14 cellular contexts compared by ENCODE assay signal in genomic region chr16:17318200-17318599, GRCh38.
DNase-seq lines count a peak whose midpoint lies in the region; ATAC-seq, FAIRE-seq and TF ChIP-seq lines count a peak whose summit lies in the region.
"Had no signal": no experiment of that assay in that cellular context is flagged by ENCODE, and none has a peak within 500 bp of the region (broad histone marks: within the 10 kb centered on the region; RNA-seq: fewer than 3 reads in every experiment).

No MANE protein-coding gene starts in this region.

- H3K27ac ChIP-seq in A549, result no peak overlapping the region
- H3K27ac ChIP-seq in HUES48 (ENCODE audit: low read depth, low read length), result peak overlapping the region; percentile 49
- no peak overlapping the region for H3K27ac ChIP-seq in H1 (ENCODE audit: low read depth, low read length)
- H3K27ac ChIP-seq in mesendoderm (ENCODE audit: low read depth, low read length), result no peak overlapping the region
- H3K27ac ChIP-seq: vagina had no signal

- peak overlapping the region; percentile 1; the same call in 1 of the 2 replicates for H2BK12ac ChIP-seq in H1 (ENCODE audit: low read depth, low read length)

- WGBS in A549 (ENCODE audit: missing lambda C conversion rate), result 11% methylated on average over 4 of the region's 4 CpGs
- 73% methylated on average over 4 of the region's 4 CpGs; no CpG with 5 or more reads in 1 of the 2 experiments for WGBS in H1 (ENCODE audit: extremely low coverage in 1 of 2, insufficient coverage in 1 of 2, insufficient read length in 1 of 2, insufficient replicate concordance in 2 of 2, low coverage in 1 of 2, low lambda C conversion rate in 2 of 2, missing lambda C conversion rate in 1 of 2), 2 experiments
- WGBS in mesendoderm (ENCODE audit: extremely low coverage, insufficient coverage, low lambda C conversion rate), result no CpG with 5 or more reads among the region's 4 CpGs

- H4K5ac ChIP-seq in H1 (ENCODE audit: insufficient read length, low read depth, low read length) (no peak overlapping the region), mesendoderm (ENCODE audit: low read length) (no peak overlapping the region)

- TF ChIP-seq EP300 in A549 (IDR thresholded peaks at IDR 0.05) (no peak), H1 (IDR thresholded peaks at IDR 0.05; ENCODE audit: borderline replicate concordance in 1 of 2, low read depth in 2 of 2, low read length in 2 of 2) (no peak)

- H3K56ac ChIP-seq in H1 (replicated peaks; ENCODE audit: insufficient read length, low read depth, low read length), result no peak overlapping the region
- no peak overlapping the region for H3K56ac ChIP-seq in mesendoderm (ENCODE audit: low read length)

- H3K14ac ChIP-seq in H1 (ENCODE audit: insufficient read length), result no peak overlapping the region

- POLR2A ChIA-PET in A549 (lab: Yijun Ruan, JAX) (no interaction called here), H1 (lab: Charles Lee; ENCODE audit: partially characterized antibody) (interaction anchor here (0.9 kb wide), 1 partner anchor 10 kb away, joined by 4 read pairs; no protein-coding TSS in a partner anchor)

- H3K36me3 ChIP-seq in HUES48 (ENCODE audit: control insufficient read depth, insufficient read depth, low read length), result no peaks in the 10 kb centered on the region
- H3K36me3 ChIP-seq in H1 (ENCODE audit: control insufficient read depth in 2 of 4, insufficient read depth in 4 of 4, low read length in 3 of 4), result no peaks in the 10 kb centered on the region
- H3K36me3 ChIP-seq in mesendoderm (ENCODE audit: control insufficient read depth, insufficient read depth, low read length), result no peaks in the 10 kb centered on the region
- H3K36me3 ChIP-seq: vagina had no signal

- no peak overlapping the region for H4K91ac ChIP-seq in H1 (replicated peaks; ENCODE audit: insufficient read length, low read length)

- H3K4me2 ChIP-seq in A549 (no peak overlapping the region), H1 (ENCODE audit: insufficient read depth in 1 of 2, low read depth in 2 of 2, low read length in 2 of 2) (0 out of 4 replicates have a peak overlapping the region, but pooled peaks of 1 of the 2 experiments have one; percentile 19), mesendoderm (ENCODE audit: low read length) (no peak overlapping the region)

- H3K9me3 ChIP-seq in A549, result no peaks in the 10 kb centered on the region
- H3K9me3 ChIP-seq in HUES48 (ENCODE audit: control insufficient read depth, insufficient read depth, low read length), result no peaks in the 10 kb centered on the region
- no peaks in the 10 kb centered on the region for H3K9me3 ChIP-seq in H1 (ENCODE audit: insufficient read depth in 2 of 2, low read depth in 1 of 2, low read length in 1 of 2)
- H3K9me3 ChIP-seq: vagina had no signal

- H3K79me2 ChIP-seq in H1 (ENCODE audit: control insufficient read depth in 1 of 2, insufficient read depth in 2 of 2, low read length in 2 of 2) (peaks cover 0 to 22% of the 10 kb centered on the region in 2 experiments; a peak in 1 of 4 replicates), mesendoderm (ENCODE audit: control insufficient read depth, insufficient read depth, low read length) (no peaks in the 10 kb centered on the region)

- no peaks in the 10 kb centered on the region for H3K27me3 ChIP-seq in HUES48 (ENCODE audit: control insufficient read depth, insufficient read depth, low read length)
- H3K27me3 ChIP-seq in H1 (replicated peaks in 1 of 4; ENCODE audit: control insufficient read depth in 3 of 4, extremely low read depth in 1 of 4, insufficient read depth in 3 of 4, low read length in 3 of 4), result no peaks in the 10 kb centered on the region; a peak in 1 of 7 replicates
- no peaks in the 10 kb centered on the region for H3K27me3 ChIP-seq in mesendoderm (ENCODE audit: insufficient read depth, low read length, poor library complexity)
- H3K27me3 ChIP-seq: vagina had no signal

- H3K9ac ChIP-seq in HUES48 (ENCODE audit: low read depth, low read length) (no peak overlapping the region), H1 (replicated peaks in 1 of 4; ENCODE audit: extremely low read depth in 1 of 4, low read depth in 3 of 4, low read length in 3 of 4) (no peak overlapping the region), mesendoderm (ENCODE audit: low read length) (no peak overlapping the region)

- no peak for FAIRE-seq in A549 (lab: Jason Lieb, UNC)
- FAIRE-seq in H1 (lab: Jason Lieb, UNC), result no peak
- FAIRE-seq: islet of Langerhans had no signal

- CTCF ChIA-PET in A549 (lab: Yijun Ruan, JAX) (interaction anchor here (0.9 kb wide), 1 partner anchor 26 kb away, joined by 4 read pairs; no protein-coding TSS in a partner anchor), H1 (lab: Charles Lee; ENCODE audit: partially characterized antibody) (interaction anchor here (0.6 to 1.3 kb wide), 2 partner anchors 25 to 93 kb away, joined by 3 read pairs; no protein-coding TSS in a partner anchor)

- no peak for TF ChIP-seq POLR2A in A549 (IDR thresholded peaks at IDR 0.05; ENCODE audit: low read length)
- TF ChIP-seq POLR2A in H1 (IDR thresholded peaks at IDR 0.05; ENCODE audit: control extremely low read depth in 1 of 2, low read depth in 2 of 2, low read length in 2 of 2), result no peak

- H3K4me1 ChIP-seq in A549, result 0 out of 3 replicates have a peak, but pooled peaks cover 5% of the 10 kb centered on the region
- H3K4me1 ChIP-seq in HUES48 (ENCODE audit: control insufficient read depth, insufficient read depth, low read length), result peaks cover 20% of the 10 kb centered on the region
- H3K4me1 ChIP-seq in H1 (replicated peaks in 1 of 4; ENCODE audit: control insufficient read depth in 3 of 4, insufficient read depth in 4 of 4, low read length in 3 of 4), result peaks cover 0 to 3% (median 0%) of the 10 kb centered on the region in 4 experiments; a peak in 2 of 7 replicates
- peaks cover 2% of the 10 kb centered on the region for H3K4me1 ChIP-seq in mesendoderm (ENCODE audit: control insufficient read depth, low read depth, low read length)

- TF ChIP-seq CTCF in A549 (IDR thresholded peaks at IDR 0.05) (no peak), H1 (IDR thresholded peaks at IDR 0.05; ENCODE audit: control extremely low read depth in 1 of 3, insufficient read depth in 1 of 3, low read depth in 1 of 3, low read length in 3 of 3) (no peak)

- 0 out of 2 replicates have a peak overlapping the region, but pooled peaks have one; percentile 1 for H2BK5ac ChIP-seq in H1 (ENCODE audit: low read depth, low read length)
- no peak overlapping the region for H2BK5ac ChIP-seq in mesendoderm (ENCODE audit: low read length)

- no peak overlapping the region; the same call in 1 of the 2 replicates for H2BK20ac ChIP-seq in H1 (ENCODE audit: low read length)

- ATAC-seq in A549 (no peak), GM21529 (IDR thresholded peaks at IDR 0.05; ENCODE audit: unreplicated experiment) (no peak)
- ATAC-seq: naive thymus-derived CD8-positive, alpha-beta T cell had no signal

- no peaks in the 10 kb centered on the region for H4K20me1 ChIP-seq in H1 (replicated peaks in 1 of 2; ENCODE audit: control insufficient read depth in 1 of 2, insufficient read depth in 2 of 2, low read length in 2 of 2)

- H2AFZ ChIP-seq in H1 (ENCODE audit: low read length), result no peak overlapping the region

- H2AK5ac ChIP-seq in H1 (ENCODE audit: low read depth, low read length) (no peak overlapping the region), mesendoderm (ENCODE audit: low read length) (no peak overlapping the region)

- H3K79me1 ChIP-seq in H1 (ENCODE audit: low read depth, low read length), result peaks cover 4% of the 10 kb centered on the region; the same call in 1 of the 2 replicates
- peaks cover 6% of the 10 kb centered on the region for H3K79me1 ChIP-seq in mesendoderm (ENCODE audit: low read length)

- no peak overlapping the region for H3K4me3 ChIP-seq in A549
- no peak overlapping the region for H3K4me3 ChIP-seq in HUES48 (ENCODE audit: low read depth, low read length)
- no peak overlapping the region for H3K4me3 ChIP-seq in H1 (ENCODE audit: extremely low read depth in 1 of 4, insufficient read depth in 2 of 4, low read depth in 3 of 4, low read length in 4 of 4)
- H3K4me3 ChIP-seq in mesendoderm (ENCODE audit: low read length), result no peak overlapping the region
- H3K4me3 ChIP-seq: vagina had no signal

- H2BK15ac ChIP-seq in H1 (ENCODE audit: low read length), result no peak overlapping the region
- H2BK15ac ChIP-seq in mesendoderm (replicated peaks; ENCODE audit: low read depth), result no peak overlapping the region

- peak in 1 of 2 experiments; percentile 35 for DNase-seq in A549 (ENCODE audit: low read depth in 1 of 2, low spot score in 1 of 2)
- no peak for DNase-seq in H1 (ENCODE audit: low read depth in 1 of 2, low spot score in 2 of 2)
- DNase-seq in mesendoderm, result peak; percentile 45
- DNase-seq in NCI-H146 treated with DMSO at 0.1 percent for 48 hours (lab: John Stamatoyannopoulos, UW; ENCODE audit: unreplicated experiment), result no peak
- DNase-seq in OCI-M2 (lab: John Stamatoyannopoulos, UW; ENCODE audit: unreplicated experiment), result no peak
- no peak for DNase-seq in DMS114 treated with DMSO at 0.1 percent for 48 hours (lab: John Stamatoyannopoulos, UW; ENCODE audit: unreplicated experiment)
- DNase-seq: activated gamma-delta T cell treated with Interleukin-2 at 50 U/mL for 16 hours; Kasumi-1; naive thymus-derived CD8-positive, alpha-beta T cell; NCI-H2171 had no signal

- H4K8ac ChIP-seq in H1 (ENCODE audit: extremely low read depth, insufficient read depth, low read length), result no peak overlapping the region
- no peak overlapping the region for H4K8ac ChIP-seq in mesendoderm (ENCODE audit: low read depth, low read length)

- no peaks in the 10 kb centered on the region for H3K23me2 ChIP-seq in H1 (ENCODE audit: low read depth, low read length)

- TF ChIP-seq RAD21 in A549 (conservative IDR thresholded peaks at IDR 0.05 in 1 of 2, IDR thresholded peaks at IDR 0.05 in 1 of 2) (no peak), H1 (IDR thresholded peaks at IDR 0.05 in 1 of 2, conservative IDR thresholded peaks at IDR 0.05 in 1 of 2; ENCODE audit: low read depth in 2 of 2, low read length in 2 of 2) (no peak)

- H3K23ac ChIP-seq in H1 (ENCODE audit: insufficient read length), result no peak overlapping the region
- no peak overlapping the region for H3K23ac ChIP-seq in mesendoderm (ENCODE audit: low read length)

- H3K4ac ChIP-seq in H1 (replicated peaks; ENCODE audit: insufficient read length, low read depth, low read length), result no peak overlapping the region
- no peak overlapping the region for H3K4ac ChIP-seq in mesendoderm (ENCODE audit: low read depth, low read length)

- H2BK120ac ChIP-seq in H1 (replicated peaks; ENCODE audit: low read depth, low read length), result no peak overlapping the region
- no peak overlapping the region for H2BK120ac ChIP-seq in mesendoderm (ENCODE audit: low read depth, low read length)

- H3K18ac ChIP-seq in H1 (ENCODE audit: extremely low read depth, low read length) (no peak overlapping the region), mesendoderm (ENCODE audit: low read length) (no peak overlapping the region)

TF ChIP-seq in A549, 52 proteins besides CTCF, POLR2A, EP300 and RAD21:
- TF ChIP-seq MAFK (IDR thresholded peaks at IDR 0.05; ENCODE audit: partially characterized antibody) (peak; percentile 26), RCOR1 (IDR thresholded peaks at IDR 0.05; ENCODE audit: low read depth, low read length) (no peak)

TF ChIP-seq in H1, 55 proteins besides CTCF, POLR2A, EP300 and RAD21 (continues in another document):
- 0 out of 2 replicates have a peak, but pooled peaks have one; percentile 12 for TF ChIP-seq BACH1 (IDR thresholded peaks at IDR 0.05; ENCODE audit: low read length)

Comparison
In these comparisons a context has a peak if more than half of its experiments do, and no peak if none do; other contexts are left out.
1. Of the 18 proteins assayed by ChIP-seq in both H1 and A549: peak only in H1: E2F6 and MAX; only in A549: none; in both: MAFK; in neither: 15.